ENCODE assay signal across 9 cellular contexts in genomic region chr11:64759131-64759721, GRCh38. TPM values are rescaled to one million over a fixed set of nuclear protein-coding genes. Genes with fewer than 3 reads are reported as not detected.
DNase-seq lines count a peak whose midpoint lies in the region; ATAC-seq and TF ChIP-seq lines count a peak whose summit lies in the region.
"Had no signal": no experiment of that assay in that cellular context is flagged by ENCODE, and none has a peak within 500 bp of the region (broad histone marks: within the 10 kb centered on the region; RNA-seq: fewer than 3 reads in every experiment).

No MANE protein-coding gene starts in this region.

- peak overlapping the region; percentile 48 to 62 for H3K27ac ChIP-seq in prostate gland
- H3K27ac ChIP-seq: epithelial cell of prostate had no signal

- no peak for ATAC-seq in GM19328 (IDR thresholded peaks at IDR 0.05; ENCODE audit: unreplicated experiment)
- ATAC-seq in HG02571 (IDR thresholded peaks at IDR 0.05; ENCODE audit: unreplicated experiment): no peak

- peak overlapping the region; percentile 42 for H3K9ac ChIP-seq in NT2/D1 (ENCODE audit: insufficient read length, low read depth)

- H3K4me1 ChIP-seq in NT2/D1 (ENCODE audit: insufficient read depth, insufficient read length) (peaks cover 44% of the 10 kb centered on the region), prostate gland (replicated peaks) (peaks cover 6% of the 10 kb centered on the region)

- WGBS in prostate gland: 54% methylated on average over 21 of the region's 21 CpGs

- no peak for TF ChIP-seq CTCF in fibroblast of the aortic adventitia (IDR thresholded peaks at IDR 0.05; ENCODE audit: insufficient read depth, low read length)
- no peak for TF ChIP-seq CTCF in prostate gland (IDR thresholded peaks at IDR 0.05)

- no peak for TF ChIP-seq POLR2A in prostate gland (IDR thresholded peaks at IDR 0.05)

- H3K36me3 ChIP-seq in NT2/D1 (ENCODE audit: insufficient read depth, insufficient read length, low read length) (peaks cover 20% of the 10 kb centered on the region), prostate gland (no peaks in the 10 kb centered on the region)

- intact Hi-C loops in prostate gland (cut with DNase I): no loop called here

- H3K9me3 ChIP-seq in NT2/D1 (ENCODE audit: insufficient read depth, low read length) (no peaks in the 10 kb centered on the region), prostate gland (no peaks in the 10 kb centered on the region)

- DNase-seq in NT2/D1 (ENCODE audit: low read depth, low spot score): no peak
- no peak for DNase-seq in fibroblast of the aortic adventitia (ENCODE audit: low read depth)
- no peak for DNase-seq in prostate gland (ENCODE audit: low spot score)
- no peak for DNase-seq in AG20443 (ENCODE audit: low spot score)
- DNase-seq: activated CD4-positive, alpha-beta T cell treated with anti-CD3 and anti-CD28 coated beads for 4 hours; GF-D8 had no signal

- no peak overlapping the region for H3K4me3 ChIP-seq in NT2/D1 (ENCODE audit: insufficient read length, low read depth)
- H3K4me3 ChIP-seq in fibroblast of the aortic adventitia (ENCODE audit: low read depth, low read length): peak overlapping the region; percentile 10
- H3K4me3 ChIP-seq in prostate gland: peak overlapping the region in 1 of 2 donors; percentile 3

- H3K27me3 ChIP-seq in NT2/D1 (ENCODE audit: insufficient read depth, insufficient read length) (no peaks in the 10 kb centered on the region), prostate gland (replicated peaks; ENCODE audit: insufficient read depth) (no peaks in the 10 kb centered on the region)

RNA-seq across cellular contexts. Expression of gene PYGM, which starts 0.5 kb away (rescaled TPM):
- total RNA-seq in fibroblast of the aortic adventitia (ENCODE audit: low replicate concordance) (0.63 and 1.7 TPM in 2 replicates), prostate gland (10 to 100 TPM in 1 of 2 donors, 1 to 10 TPM in 1; 8.0 to 22.4 TPM)

RNA-seq across cellular contexts. Expression of gene RASGRP2, which starts 15.3 kb away (rescaled TPM):
- 0.25 TPM in 1 of 2 replicates, not detected in the other for total RNA-seq in fibroblast of the aortic adventitia (ENCODE audit: low replicate concordance)
- 10 to 100 TPM; 13.3 to 28.7 TPM for total RNA-seq in prostate gland

RNA-seq across cellular contexts. Expression of gene SF1, which starts 19.1 kb away (rescaled TPM):
- total RNA-seq in fibroblast of the aortic adventitia (ENCODE audit: low replicate concordance) (150 and 183 TPM in 2 replicates), prostate gland (100 to 1,000 TPM; 263 to 409 TPM)

RNA-seq across cellular contexts. Expression of gene NRXN2, which starts 36.2 kb away (rescaled TPM):
- total RNA-seq in fibroblast of the aortic adventitia (ENCODE audit: low replicate concordance) (3.3 and 3.4 TPM in 2 replicates), prostate gland (10 to 100 TPM in 1 of 2 donors, under 1 TPM in 1; 0.46 to 26.8 TPM)

RNA-seq across cellular contexts. Expression of gene MAP4K2, which starts 43.8 kb away (rescaled TPM):
- total RNA-seq in fibroblast of the aortic adventitia (ENCODE audit: low replicate concordance) (9.6 and 11.4 TPM in 2 replicates), prostate gland (10 to 100 TPM; 10.7 to 35.8 TPM)

Comparison
In these comparisons a context has a peak if more than half of its experiments do, and no peak if none do; other contexts are left out.
1. RNA of gene RASGRP2, which starts 15.3 kb away (total RNA-seq): 13.3 to 28.7 TPM in prostate gland; 0.25 TPM in fibroblast of the aortic adventitia; every median in the first group is over 10 times any median in the second.